Comparison of ENCODE assay signal across 3 cellular contexts in the genomic region with DNA sequence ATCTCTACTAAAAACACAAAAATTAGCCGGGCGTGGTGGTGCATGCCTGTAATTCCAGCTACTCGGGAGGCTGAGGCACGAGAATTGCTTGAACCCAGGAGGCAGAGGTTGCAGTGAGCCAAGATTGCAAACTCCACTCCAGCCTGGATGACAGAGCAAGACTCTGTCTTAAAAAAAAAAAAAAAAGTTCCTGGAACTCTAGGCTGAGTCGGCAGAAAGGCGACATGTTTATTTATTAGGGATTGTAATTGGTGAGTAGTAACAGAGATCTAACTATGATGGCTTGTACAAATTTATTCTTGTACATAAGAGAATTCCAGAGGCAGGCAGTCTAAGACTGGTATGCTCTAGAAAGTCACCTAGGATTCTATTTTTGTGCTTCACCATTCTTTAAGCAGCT. TPM values are rescaled to one million over a fixed set of nuclear protein-coding genes. Genes with fewer than 3 reads are reported as not detected.
"Had no signal": no experiment of that assay in that cellular context is flagged by ENCODE, and none has a peak within 500 bp of the region (broad histone marks: within the 10 kb centered on the region; RNA-seq: fewer than 3 reads in every experiment).

No MANE protein-coding gene starts in this region.

RNA-seq across cellular contexts. Expression of gene HPDL, which starts 35.7 kb away (rescaled TPM):
- total RNA-seq: right atrium auricular region, smooth muscle cell had no signal
- polyA plus RNA-seq: neural cell had no signal
